8 cellular contexts compared by ENCODE assay signal in the genomic region with DNA sequence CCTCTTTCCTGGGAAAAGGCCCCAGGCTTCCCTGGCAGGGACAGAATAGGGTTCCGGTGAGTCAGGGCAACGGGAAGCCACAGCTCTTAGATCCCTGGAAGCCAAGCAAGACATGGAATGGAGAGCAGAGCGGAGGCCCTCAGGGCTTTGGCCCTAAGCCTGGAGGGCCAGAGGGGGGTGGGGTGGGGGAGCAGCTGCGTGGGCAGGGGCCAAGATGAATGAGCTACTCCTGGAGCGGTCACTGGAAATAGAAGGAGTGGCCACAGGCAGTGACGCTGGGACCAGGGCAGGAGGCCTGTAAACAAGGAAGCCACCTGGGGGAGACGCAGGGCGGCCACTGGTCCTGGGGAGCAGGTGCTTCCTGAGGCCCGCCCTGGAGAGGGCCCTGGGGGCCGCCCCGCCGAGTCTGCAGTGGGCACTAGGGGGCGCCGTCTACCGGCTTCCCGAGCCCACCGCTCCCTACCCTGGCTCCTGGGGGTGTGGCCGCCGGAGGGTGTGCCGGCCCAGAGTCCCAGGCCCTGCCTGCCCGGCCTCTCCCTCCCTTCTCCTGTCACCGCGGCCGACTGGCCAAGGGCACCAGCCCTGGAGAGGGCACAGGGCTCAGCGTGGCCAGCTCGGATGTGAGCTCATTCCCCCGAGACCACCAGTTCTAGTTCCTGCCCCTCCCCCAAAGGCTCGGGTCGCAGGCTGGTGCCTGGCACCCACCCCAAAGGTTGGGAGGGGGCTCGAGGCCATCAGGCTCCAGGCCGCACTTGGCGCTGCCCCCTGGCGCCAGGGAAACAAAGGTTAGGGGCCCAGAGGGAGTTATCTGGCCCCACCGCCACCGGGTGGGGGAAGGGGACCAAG. TPM values are rescaled to one million over a fixed set of nuclear protein-coding genes. Genes with fewer than 3 reads are reported as not detected.
DNase-seq lines count a peak whose midpoint lies in the region; ATAC-seq, FAIRE-seq and TF ChIP-seq lines count a peak whose summit lies in the region.

No MANE protein-coding gene starts in this region.

- no peaks in the 10 kb centered on the region for H3K27me3 Mint-ChIP-seq in activated B cell treated with CpG ODN at 0.5 μM for 24 hours

- peak overlapping the region; percentile 69 for H3K4me2 ChIP-seq in keratinocyte (ENCODE audit: control insufficient read depth, extremely low read depth, insufficient read depth, low read depth, low read length)

- peaks cover 22% of the 10 kb centered on the region for H3K36me3 Mint-ChIP-seq in activated B cell treated with CpG ODN at 0.5 μM for 24 hours (ENCODE audit: low read depth)

- peaks cover 28% of the 10 kb centered on the region for H3K4me1 ChIP-seq in keratinocyte (ENCODE audit: control insufficient read depth, extremely low read depth, insufficient read depth, low read length)

- H4K20me1 ChIP-seq in keratinocyte (ENCODE audit: control insufficient read depth, extremely low read depth, insufficient read depth, low read length): no peaks in the 10 kb centered on the region

- peaks cover 52% of the 10 kb centered on the region for H3K4me1 Mint-ChIP-seq in activated B cell treated with CpG ODN at 0.5 μM for 24 hours

- intact Hi-C loops in activated B cell treated with CpG ODN at 0.5 μM for 24 hours (cut with micrococcal nuclease): loop anchor here (1.0 to 10.0 kb wide), 5 partner anchors 20 to 758 kb away; partner anchors contain the start of genes INO80 and MGA

- dilution Hi-C loops in keratinocyte (cut with MboI; ENCODE audit: extremely low pct_ligation_motif_present, low sequenced_read_pairs): loop anchor here (25.0 kb wide), 1 partner anchor 106 kb away; no protein-coding TSS in a partner anchor

- H3K4me3 ChIP-seq in keratinocyte (ENCODE audit: control insufficient read depth in 2 of 3, extremely low read depth in 1 of 3, insufficient read depth in 2 of 3, low read depth in 1 of 3, low read length in 3 of 3): peak overlapping the region in 1 of 3 experiments; percentile 46

- DNase-seq in NCI-H2171 (lab: John Stamatoyannopoulos, UW) (peak; percentile 61), activated B cell treated with CpG ODN at 0.5 μM for 24 hours (peak; percentile 90), keratinocyte (ENCODE audit: low read depth, low spot score) (peak; percentile 36), GDM1 (lab: John Stamatoyannopoulos, UW) (no peak)
- peak; percentile 63 for DNase-seq in central memory CD4-positive, alpha-beta T cell
- DNase-seq in stimulated activated CD4-positive, alpha-beta T cell treated with anti-CD3 and anti-CD28 coated beads, Interleukin-12 subunit alpha, Interleukin-12 subunit beta, amount 100 ng/mL, for 48 hours (ENCODE audit: low read depth in 2 of 3, low spot score in 1 of 3): peak; percentile 70 to 78 (median 76)

- ATAC-seq in GM18502 (IDR thresholded peaks at IDR 0.05; ENCODE audit: poor library complexity, unreplicated experiment): peak; percentile 78
- peak; percentile 65 for ATAC-seq in HG03045 (IDR thresholded peaks at IDR 0.05; ENCODE audit: unreplicated experiment)
- peak; percentile 80 for ATAC-seq in activated B cell treated with CpG ODN at 0.5 μM for 24 hours (ENCODE audit: low read depth)

- POLR2A ChIA-PET in activated B cell treated with CpG ODN at 0.5 μM for 24 hours (lab: Charles Lee): interaction anchor here (0.8 to 4.9 kb wide), 11 partner anchors 11 to 800 kb away, joined by 3 to 33 read pairs (median 7); partner anchors contain the start of genes CHAC1, DLL4, INO80 and RAD51

- H3K9me3 Mint-ChIP-seq in activated B cell treated with CpG ODN at 0.5 μM for 24 hours: no peaks in the 10 kb centered on the region

- no peak overlapping the region for H3K27ac ChIP-seq in keratinocyte (ENCODE audit: control insufficient read depth, insufficient read depth, low read length)

- H3K4me3 Mint-ChIP-seq in activated B cell treated with CpG ODN at 0.5 μM for 24 hours: peak overlapping the region; percentile 82

- peak overlapping the region; percentile 42 for H3K9ac ChIP-seq in keratinocyte (ENCODE audit: control insufficient read depth, extremely low read depth, insufficient read depth, low read length)

- FAIRE-seq in keratinocyte (lab: Jason Lieb, UNC): peak; percentile 67

- H3K9me3 ChIP-seq in keratinocyte (ENCODE audit: control insufficient read depth, low read depth, low read length): no peaks in the 10 kb centered on the region

- peaks cover 4% of the 10 kb centered on the region for H3K9me1 ChIP-seq in keratinocyte (ENCODE audit: control insufficient read depth, extremely low read depth, insufficient read depth, low read length)

- TF ChIP-seq CTCF in activated B cell treated with CpG ODN at 0.5 μM for 24 hours (IDR thresholded peaks at IDR 0.05) (peak; percentile 46), keratinocyte (optimal IDR thresholded peaks at IDR 0.05 in 1 of 3, IDR thresholded peaks at IDR 0.05 in 1 of 3, conservative IDR thresholded peaks at IDR 0.05 in 1 of 3; ENCODE audit: extremely low read depth in 1 of 3, insufficient read depth in 2 of 3, low read length in 3 of 3) (peak; percentile 48 to 73 (median 64))

- H3K36me3 ChIP-seq in keratinocyte (ENCODE audit: control insufficient read depth in 2 of 2, extremely low read depth in 1 of 2, insufficient read depth in 2 of 2, low read length in 2 of 2): peaks cover 10 to 14% of the 10 kb centered on the region in 2 experiments

- peak overlapping the region; percentile 87 for H3K27ac Mint-ChIP-seq in activated B cell treated with CpG ODN at 0.5 μM for 24 hours

- H3K27me3 ChIP-seq in keratinocyte (ENCODE audit: control insufficient read depth, extremely low read depth, insufficient read depth, low read length): no peaks in the 10 kb centered on the region

- H2AFZ ChIP-seq in keratinocyte (ENCODE audit: control insufficient read depth, low read length): no peak overlapping the region

- H3K79me2 ChIP-seq in keratinocyte (ENCODE audit: control insufficient read depth, insufficient read depth, low read length): peaks cover 2% of the 10 kb centered on the region

- CTCF ChIA-PET in activated B cell treated with CpG ODN at 0.5 μM for 24 hours (lab: Charles Lee): interaction anchor here (0.6 to 7.7 kb wide), 14 partner anchors 11 to 559 kb away, joined by 3 to 97 read pairs (median 12); partner anchors contain the start of genes CHAC1, CHP1, DLL4 and EXD1

RNA-seq across cellular contexts. Expression of gene VPS18, which starts 12.1 kb away (rescaled TPM):
- 25.3 and 26.2 TPM in 2 replicates for total RNA-seq in activated B cell treated with CpG ODN at 0.5 μM for 24 hours
- 11.6 to 21.1 TPM (median 18.2 TPM) in 3 replicates for polyA plus RNA-seq in keratinocyte
- 5.7 TPM for polyA plus RNA-seq in keratinocyte (2011; ENCODE audit: low read depth)
- 9.4 and 15.1 TPM in 2 replicates for polyA plus RNA-seq in keratinocyte (2011; cell fraction: cytosol; rRNA removed)
- polyA plus RNA-seq in keratinocyte (2011; cell fraction: nucleus; rRNA removed): 29.3 and 35.6 TPM in 2 replicates
- polyA plus RNA-seq in keratinocyte (2012; ENCODE audit: low replicate concordance): 14.4 and 20.6 TPM in 2 replicates
- polyA minus RNA-seq in keratinocyte: 41.6 to 68.4 TPM (median 60.3 TPM) in 3 replicates
- polyA minus RNA-seq in keratinocyte (2011; cell fraction: cytosol; rRNA and poly(A)+ RNA removed): 44.7 TPM
- polyA minus RNA-seq in keratinocyte (2011; cell fraction: nucleus; rRNA and poly(A)+ RNA removed): 59.2 and 60.0 TPM in 2 replicates

RNA-seq across cellular contexts. Expression of gene DLL4, which starts 22.8 kb away (rescaled TPM):
- 0.05 TPM in 1 of 2 replicates, not detected in the other for total RNA-seq in activated B cell treated with CpG ODN at 0.5 μM for 24 hours
- polyA plus RNA-seq in keratinocyte: not detected in 3 replicates
- not detected for polyA plus RNA-seq in keratinocyte (2011; ENCODE audit: low read depth)
- not detected in 2 replicates for polyA plus RNA-seq in keratinocyte (2011; cell fraction: cytosol; rRNA removed)
- polyA plus RNA-seq in keratinocyte (2011; cell fraction: nucleus; rRNA removed): 0.15 TPM in 1 of 2 replicates, not detected in the other
- polyA plus RNA-seq in keratinocyte (2012; ENCODE audit: low replicate concordance): 0.07 TPM in 1 of 2 replicates, not detected in the other
- not detected in 3 replicates for polyA minus RNA-seq in keratinocyte
- not detected for polyA minus RNA-seq in keratinocyte (2011; cell fraction: cytosol; rRNA and poly(A)+ RNA removed)
- polyA minus RNA-seq in keratinocyte (2011; cell fraction: nucleus; rRNA and poly(A)+ RNA removed): not detected in 2 replicates

RNA-seq across cellular contexts. Expression of gene RHOV, which starts 32.3 kb away (rescaled TPM):
- total RNA-seq in activated B cell treated with CpG ODN at 0.5 μM for 24 hours: 0.27 TPM in 1 of 2 replicates, not detected in the other
- polyA plus RNA-seq in keratinocyte: 1.2 to 12.1 TPM (median 7.1 TPM) in 3 replicates
- 15.0 TPM for polyA plus RNA-seq in keratinocyte (2011; ENCODE audit: low read depth)
- 3.3 and 7.6 TPM in 2 replicates for polyA plus RNA-seq in keratinocyte (2011; cell fraction: cytosol; rRNA removed)
- polyA plus RNA-seq in keratinocyte (2011; cell fraction: nucleus; rRNA removed): 28.3 and 31.0 TPM in 2 replicates
- 1.2 and 28.5 TPM in 2 replicates for polyA plus RNA-seq in keratinocyte (2012; ENCODE audit: low replicate concordance)
- 0.89 to 4.5 TPM (median 3.4 TPM) in 3 replicates for polyA minus RNA-seq in keratinocyte
- polyA minus RNA-seq in keratinocyte (2011; cell fraction: cytosol; rRNA and poly(A)+ RNA removed): 5.8 TPM
- polyA minus RNA-seq in keratinocyte (2011; cell fraction: nucleus; rRNA and poly(A)+ RNA removed): 12.0 and 15.2 TPM in 2 replicates

RNA-seq across cellular contexts. Expression of gene CHAC1, which starts 46.9 kb away (rescaled TPM):
- total RNA-seq in activated B cell treated with CpG ODN at 0.5 μM for 24 hours: 22.3 and 27.3 TPM in 2 replicates
- polyA plus RNA-seq in keratinocyte: 6.4 to 7.2 TPM (median 6.9 TPM) in 3 replicates
- polyA plus RNA-seq in keratinocyte (2011; ENCODE audit: low read depth): 8.1 TPM
- polyA plus RNA-seq in keratinocyte (2011; cell fraction: cytosol; rRNA removed): 6.5 and 7.4 TPM in 2 replicates
- polyA plus RNA-seq in keratinocyte (2011; cell fraction: nucleus; rRNA removed): 12.4 and 12.8 TPM in 2 replicates
- polyA plus RNA-seq in keratinocyte (2012; ENCODE audit: low replicate concordance): 5.7 and 41.9 TPM in 2 replicates
- polyA minus RNA-seq in keratinocyte: 3.6 to 4.4 TPM (median 4.1 TPM) in 3 replicates
- 15.9 TPM for polyA minus RNA-seq in keratinocyte (2011; cell fraction: cytosol; rRNA and poly(A)+ RNA removed)
- 7.1 and 11.8 TPM in 2 replicates for polyA minus RNA-seq in keratinocyte (2011; cell fraction: nucleus; rRNA and poly(A)+ RNA removed)
